Comparison of ENCODE assay signal across 8 cellular contexts in genomic region chr6:52725133-52725529, GRCh38. TPM values are rescaled to one million over a fixed set of nuclear protein-coding genes. Genes with fewer than 3 reads are reported as not detected.
DNase-seq lines count a peak whose midpoint lies in the region; TF ChIP-seq lines count a peak whose summit lies in the region.

No MANE protein-coding gene starts in this region.

- H3K4me1 ChIP-seq in Peyer's patch, result peaks cover 0 to 15% (median 0%) of the 10 kb centered on the region in 4 donors

- no peak for TF ChIP-seq CTCF in Peyer's patch (IDR thresholded peaks at IDR 0.05)

- no peak overlapping the region for H3K4me3 ChIP-seq in Peyer's patch

- H3K27me3 ChIP-seq in Peyer's patch, result no peaks in the 10 kb centered on the region

- DNase-seq in EL (peak; percentile 16), Peyer's patch (peak in 2 of 3 donors; percentile 50 to 60), fibroblast of gingiva (ENCODE audit: low read depth) (peak; percentile 60), renal cortical epithelial cell (ENCODE audit: low read depth) (peak; percentile 16), NCI-H1694 treated with DMSO at 0.1 percent for 48 hours (lab: John Stamatoyannopoulos, UW) (no peak), NCI-H1930 (lab: John Stamatoyannopoulos, UW) (no peak)
- no peak for DNase-seq in activated CD4-positive, alpha-beta T cell treated with anti-CD3 and anti-CD28 coated beads for 1 hour
- DNase-seq in activated CD8-positive, alpha-beta memory T cell treated with anti-CD3 and anti-CD28 coated beads for 24 hours, result no peak

- TF ChIP-seq POLR2A in Peyer's patch (IDR thresholded peaks at IDR 0.05), result no peak

- H3K9me3 ChIP-seq in Peyer's patch, result no peaks in the 10 kb centered on the region

- peak overlapping the region in 3 of 4 donors; percentile 58 to 81 (median 77) for H3K27ac ChIP-seq in Peyer's patch

- no peaks in the 10 kb centered on the region for H3K36me3 ChIP-seq in Peyer's patch

RNA-seq across cellular contexts. Expression of gene GSTA2, which starts 38.1 kb away (rescaled TPM):
- 10 to 100 TPM; 15.7 to 92.2 (median 58.4) TPM for total RNA-seq in Peyer's patch
- 0.15 TPM in 1 of 2 replicates, not detected in the other for total RNA-seq in renal cortical epithelial cell

RNA-seq across cellular contexts. Expression of gene TMEM14A, which starts 54.2 kb away (rescaled TPM):
- total RNA-seq in Peyer's patch, result 10 to 100 TPM; 12.4 to 56.0 (median 25.3) TPM
- 46.9 and 69.5 TPM in 2 replicates for total RNA-seq in renal cortical epithelial cell

Comparison
In these comparisons a context has a peak if more than half of its experiments do, and no peak if none do; other contexts are left out.
1. DNase-seq: peak in EL (single experiment), Peyer's patch (2 of 3), fibroblast of gingiva (single experiment) and renal cortical epithelial cell (single experiment); none in activated CD4-positive, alpha-beta T cell treated with anti-CD3 and anti-CD28 coated beads for 1 hour (single experiment), NCI-H1694 treated with DMSO at 0.1 percent for 48 hours (single experiment), NCI-H1930 (0 of 2) and activated CD8-positive, alpha-beta memory T cell treated with anti-CD3 and anti-CD28 coated beads for 24 hours (single experiment).
2. RNA of gene GSTA2, which starts 38.1 kb away (total RNA-seq): 15.7 to 92.2 TPM in Peyer's patch; 0.15 TPM in renal cortical epithelial cell; every median in the first group is over 10 times any median in the second.